In genomic region chr12:105590571-105590970, GRCh38 we compare ENCODE assay signal across 20 cellular contexts.
"Had no signal": no experiment of that assay in that cellular context is flagged by ENCODE, and none has a peak within 500 bp of the region (broad histone marks: within the 10 kb centered on the region; RNA-seq: fewer than 3 reads in every experiment).

No MANE protein-coding gene starts in this region.

- H3K4me1 Mint-ChIP-seq: activated CD4-positive, alpha-beta T cell treated with anti-CD3 and anti-CD28 coated beads for 36 hours; memory B cell; T-cell had no signal

- H3K27ac Mint-ChIP-seq: activated CD4-positive, alpha-beta T cell treated with anti-CD3 and anti-CD28 coated beads for 36 hours; activated CD8-positive, alpha-beta T cell treated with anti-CD3 and anti-CD28 coated beads for 36 hours; activated T-cell treated with anti-CD3 and anti-CD28 coated beads, Interleukin-2, amount 50 U/mL, for 72 hours; memory B cell; natural killer cell treated with Interleukin-12 subunit alpha and Interleukin-12 subunit beta and Interleukin-15 and Interleukin-18, amount 100 ng/mL, for 72 hours; T-cell had no signal

- FAIRE-seq: colon had no signal

- H3K36me3 Mint-ChIP-seq: memory B cell; natural killer cell treated with Interleukin-12 subunit alpha and Interleukin-12 subunit beta and Interleukin-15 and Interleukin-18, amount 100 ng/mL, for 72 hours; T-cell had no signal

- H3K27me3 ChIP-seq: ascending aorta, left lung, upper lobe of right lung had no signal

- H3K36me3 ChIP-seq: ascending aorta, left lung, upper lobe of right lung had no signal

- DNase-seq: activated CD4-positive, alpha-beta T cell treated with anti-CD3 and anti-CD28 coated beads for 36 hours; activated CD8-positive, alpha-beta memory T cell treated with anti-CD3 and anti-CD28 coated beads, Interleukin-2, amount 50 U/mL, for 4 hours; activated CD8-positive, alpha-beta T cell treated with anti-CD3 and anti-CD28 coated beads for 36 hours; activated naive CD4-positive, alpha-beta T cell; activated T-cell treated with anti-CD3 and anti-CD28 coated beads, Interleukin-2, amount 50 U/mL, for 72 hours; erythroblast; left lung; occipital lobe; psoas muscle; stimulated activated CD4-positive, alpha-beta T cell treated with anti-CD3 and anti-CD28 coated beads, Interleukin-4, amount 100 ng/mL, for 1 hour; stimulated activated CD8-positive, alpha-beta memory T cell treated with anti-CD3 and anti-CD28 coated beads, Interleukin-4, amount 100 ng/mL, for 48 hours; stimulated activated naive CD8-positive, alpha-beta T cell treated with anti-CD3 and anti-CD28 coated beads, Interleukin-15, Interleukin-2, amounts not matched to agents 100 U/mL and 50 U/mL, for 24 hours; T-cell; upper lobe of right lung had no signal

- H3K4me3 Mint-ChIP-seq: activated CD4-positive, alpha-beta T cell treated with anti-CD3 and anti-CD28 coated beads for 36 hours; activated CD8-positive, alpha-beta T cell treated with anti-CD3 and anti-CD28 coated beads for 36 hours; activated T-cell treated with anti-CD3 and anti-CD28 coated beads, Interleukin-2, amount 50 U/mL, for 72 hours; memory B cell; natural killer cell treated with Interleukin-12 subunit alpha and Interleukin-12 subunit beta and Interleukin-15 and Interleukin-18, amount 100 ng/mL, for 72 hours; T-cell had no signal

- H3K4me1 ChIP-seq: ascending aorta, left lung, psoas muscle, upper lobe of right lung had no signal

- H3K9me3 ChIP-seq: ascending aorta, psoas muscle, upper lobe of right lung had no signal

- H3K27ac ChIP-seq: ascending aorta, left lung, psoas muscle, upper lobe of right lung, VCaP had no signal

- H3K9me3 Mint-ChIP-seq: activated CD8-positive, alpha-beta T cell treated with anti-CD3 and anti-CD28 coated beads for 36 hours; natural killer cell treated with Interleukin-12 subunit alpha and Interleukin-12 subunit beta and Interleukin-15 and Interleukin-18, amount 100 ng/mL, for 72 hours had no signal

- ATAC-seq: activated CD4-positive, alpha-beta T cell treated with anti-CD3 and anti-CD28 coated beads for 36 hours; activated CD8-positive, alpha-beta T cell treated with anti-CD3 and anti-CD28 coated beads for 36 hours; activated T-cell treated with anti-CD3 and anti-CD28 coated beads, Interleukin-2, amount 50 U/mL, for 72 hours; left lung; natural killer cell treated with Interleukin-12 subunit alpha and Interleukin-12 subunit beta and Interleukin-15 and Interleukin-18, amount 100 ng/mL, for 72 hours; psoas muscle; sciatic nerve; stimulated activated naive CD8-positive, alpha-beta T cell treated with anti-CD3 and anti-CD28 coated beads, Interleukin-15, Interleukin-2, amounts not matched to agents 100 U/mL and 50 U/mL, for 24 hours; T-cell; upper lobe of right lung had no signal

- H3K4me3 ChIP-seq: ascending aorta, left lung, psoas muscle, upper lobe of right lung had no signal
